In the genomic region with DNA sequence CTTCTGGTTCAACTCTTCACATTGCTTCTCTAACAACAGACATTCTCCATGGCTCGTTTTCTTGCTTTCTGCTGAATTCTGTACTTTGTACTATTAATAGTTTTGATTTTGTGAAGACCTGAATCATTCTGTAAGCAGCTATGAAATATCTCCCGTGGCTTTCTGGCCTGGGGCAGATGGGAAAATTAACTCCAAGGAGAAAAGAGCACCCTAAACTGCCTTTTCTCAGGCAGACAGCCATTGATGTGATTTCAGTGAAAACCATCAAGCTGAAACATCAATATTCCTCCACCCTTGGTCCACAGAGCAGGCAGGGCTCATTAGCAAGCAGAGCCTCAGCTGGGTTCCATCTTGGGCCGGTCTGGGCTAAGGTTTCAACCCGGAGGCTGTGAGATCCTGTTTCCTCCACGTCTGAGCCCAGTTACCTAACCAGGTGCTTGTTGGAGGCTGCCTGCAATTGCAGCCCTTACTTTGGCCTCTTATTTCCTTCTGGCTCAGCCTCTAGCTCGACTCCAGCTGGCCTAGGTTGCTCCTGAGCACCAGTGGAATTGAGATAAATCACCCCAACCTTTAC, we compare ENCODE assay signal across 23 cellular contexts. TPM values are rescaled to one million over a fixed set of nuclear protein-coding genes. Genes with fewer than 3 reads are reported as not detected.
DNase-seq lines count a peak whose midpoint lies in the region; ATAC-seq and TF ChIP-seq lines count a peak whose summit lies in the region.
"Had no signal": no experiment of that assay in that cellular context is flagged by ENCODE, and none has a peak within 500 bp of the region (broad histone marks: within the 10 kb centered on the region; RNA-seq: fewer than 3 reads in every experiment).

No MANE protein-coding gene starts in this region.

- no peaks in the 10 kb centered on the region for H3K36me3 Mint-ChIP-seq in GM23338 (ENCODE audit: low read depth)
- H3K36me3 Mint-ChIP-seq: activated CD4-positive, alpha-beta memory T cell treated with anti-CD3 and anti-CD28 coated beads for 36 hours had no signal

- peaks cover 2% of the 10 kb centered on the region for H3K27me3 Mint-ChIP-seq in GM23338 (ENCODE audit: insufficient read depth, low read depth, poor library complexity)
- H3K27me3 Mint-ChIP-seq: activated CD4-positive, alpha-beta memory T cell treated with anti-CD3 and anti-CD28 coated beads for 36 hours had no signal

- H3K4me1 ChIP-seq in GM23338 (ENCODE audit: insufficient read depth) (peaks cover 17% of the 10 kb centered on the region; the same call in 1 of the 2 replicates), body of pancreas (no peaks in the 10 kb centered on the region)
- H3K4me1 ChIP-seq: adrenal gland, left lung, upper lobe of left lung had no signal

- H3K27me3 ChIP-seq in GM23338 (ENCODE audit: insufficient read depth) (no peaks in the 10 kb centered on the region), body of pancreas (no peaks in the 10 kb centered on the region)
- H3K27me3 ChIP-seq: adrenal gland, BE2C, upper lobe of left lung had no signal

- H3K27ac Mint-ChIP-seq in GM23338: 0 out of 2 replicates have a peak overlapping the region, but pooled peaks have one; percentile 23
- H3K27ac Mint-ChIP-seq: activated CD4-positive, alpha-beta memory T cell treated with anti-CD3 and anti-CD28 coated beads for 36 hours; activated T-helper 1 cell treated with anti-CD3 and anti-CD28 coated beads, Interleukin-12 subunit alpha, Interleukin-12 subunit beta, Interleukin-2, Interleukin-4 antibody, amounts not matched to agents 30 ng/mL and 10 ng/mL and 1 ng/mL, durations not matched to agents 14 hours and 24 hours and 36 hours had no signal

- TF ChIP-seq POLR2A in body of pancreas (IDR thresholded peaks at IDR 0.05): no peak

- peak overlapping the region; percentile 92; the same call in 1 of the 2 replicates for H2AFZ ChIP-seq in GM23338

- no peak overlapping the region for H3K4me2 ChIP-seq in GM23338

- H3K9me2 ChIP-seq in GM23338 (ENCODE audit: insufficient read depth): no peaks in the 10 kb centered on the region

- no peak overlapping the region for H3K4me3 Mint-ChIP-seq in GM23338
- H3K4me3 Mint-ChIP-seq: activated CD4-positive, alpha-beta memory T cell treated with anti-CD3 and anti-CD28 coated beads for 36 hours; activated T-helper 1 cell treated with anti-CD3 and anti-CD28 coated beads, Interleukin-12 subunit alpha, Interleukin-12 subunit beta, Interleukin-2, Interleukin-4 antibody, amounts not matched to agents 30 ng/mL and 10 ng/mL and 1 ng/mL, durations not matched to agents 14 hours and 24 hours and 36 hours had no signal

- DNase-seq in COR-L47 (lab: John Stamatoyannopoulos, UW) (peak; percentile 35), GM23338 (ENCODE audit: low spot score) (peak; percentile 57), NCI-H2196 (lab: John Stamatoyannopoulos, UW; ENCODE audit: unreplicated experiment) (peak; percentile 32), KG1 (lab: John Stamatoyannopoulos, UW) (no peak), SHP77 (lab: John Stamatoyannopoulos, UW) (no peak), body of pancreas (no peak)
- DNase-seq: activated CD4-positive, alpha-beta memory T cell treated with anti-CD3 and anti-CD28 coated beads for 36 hours; adrenal gland; BE2C; cerebellar nuclear complex; DMS53; left lung; MV-4-11; NCI-H526; posterior cingulate gyrus; stimulated activated naive CD4-positive, alpha-beta T cell treated with Interleukin-2 at 50 U/mL for 16 hours; T-helper 1 cell; upper lobe of left lung had no signal

- no peak for TF ChIP-seq CTCF in GM23338 (conservative IDR thresholded peaks at IDR 0.05; ENCODE audit: low read depth in 2 of 2)
- no peak for TF ChIP-seq CTCF in body of pancreas (IDR thresholded peaks at IDR 0.05)

- H3K4me3 ChIP-seq in GM23338: no peak overlapping the region
- H3K4me3 ChIP-seq in body of pancreas: no peak overlapping the region
- H3K4me3 ChIP-seq: adrenal gland, left lung, upper lobe of left lung had no signal

- no peaks in the 10 kb centered on the region for H3K36me3 ChIP-seq in GM23338 (ENCODE audit: insufficient read depth)
- H3K36me3 ChIP-seq in body of pancreas (replicated peaks in 1 of 2; ENCODE audit: insufficient read depth in 1 of 2, low read depth in 2 of 2): no peaks in the 10 kb centered on the region
- H3K36me3 ChIP-seq: adrenal gland, BE2C, left lung, upper lobe of left lung had no signal

- no peaks in the 10 kb centered on the region for H4K20me1 ChIP-seq in GM23338 (replicated peaks; ENCODE audit: insufficient read depth)

- ATAC-seq in GM23338: peak; percentile 91
- peak; percentile 35 for ATAC-seq in esophagus mucosa
- ATAC-seq in GM21737 (IDR thresholded peaks at IDR 0.05; ENCODE audit: unreplicated experiment): no peak
- ATAC-seq in body of pancreas: no peak
- ATAC-seq: HepG2, left lung had no signal

- no peaks in the 10 kb centered on the region for H3K9me3 ChIP-seq in body of pancreas
- H3K9me3 ChIP-seq: adrenal gland, BE2C, left lung, upper lobe of left lung had no signal

- H3K4me1 Mint-ChIP-seq in GM23338: peaks cover 29% of the 10 kb centered on the region

- WGBS in body of pancreas, 2 donors: 31 to 44% methylated on average over 6 of the region's 6 CpGs

- H3F3A ChIP-seq in GM23338 (replicated peaks; ENCODE audit: low read depth): no peaks in the 10 kb centered on the region

- H3K9me3 Mint-ChIP-seq in GM23338: no peaks in the 10 kb centered on the region
- H3K9me3 Mint-ChIP-seq: activated CD4-positive, alpha-beta memory T cell treated with anti-CD3 and anti-CD28 coated beads for 36 hours; activated T-helper 1 cell treated with anti-CD3 and anti-CD28 coated beads, Interleukin-12 subunit alpha, Interleukin-12 subunit beta, Interleukin-2, Interleukin-4 antibody, amounts not matched to agents 30 ng/mL and 10 ng/mL and 1 ng/mL, durations not matched to agents 14 hours and 24 hours and 36 hours had no signal

- H3K79me2 ChIP-seq in GM23338 (replicated peaks; ENCODE audit: insufficient read depth): no peaks in the 10 kb centered on the region

- H3K27ac ChIP-seq in GM23338 (ENCODE audit: low read depth): no peak overlapping the region
- no peak overlapping the region for H3K27ac ChIP-seq in body of pancreas
- H3K27ac ChIP-seq: adrenal gland, left lung, RWPE1, upper lobe of left lung had no signal

- intact Hi-C loops in body of pancreas (cut with DNase I): no loop called here

TF ChIP-seq in GM23338, 12 proteins besides CTCF, POLR2A, EP300 and RAD21:
- TF ChIP-seq JUNB (IDR thresholded peaks at IDR 0.05; ENCODE audit: unreplicated experiment): no peak

RNA-seq across cellular contexts. Expression of gene EZH2, which starts 21.1 kb away (rescaled TPM):
- total RNA-seq in GM23338 (2014; rRNA removed; shearing (Covaris generic)): 25.6 and 33.9 TPM in 2 replicates
- 32.5 and 38.6 TPM in 2 replicates for polyA plus RNA-seq in GM23338 (2016; fragmentation: Nextera tagmentation; extraction: Ambion mirVana)
- total RNA-seq in esophagus mucosa (13.4 TPM), body of pancreas (1 to 10 TPM; 3.4 to 4.0 TPM)

Comparison
In these comparisons a context has a peak if more than half of its experiments do, and no peak if none do; other contexts are left out.
1. DNase-seq: peak in COR-L47 (single experiment), GM23338 (single experiment) and NCI-H2196 (single experiment); none in KG1 (single experiment), SHP77 (0 of 2) and body of pancreas (0 of 4).
2. ATAC-seq: peak in GM23338 (single experiment) and esophagus mucosa (single experiment); none in GM21737 (single experiment) and body of pancreas (single experiment).